In the genomic region with DNA sequence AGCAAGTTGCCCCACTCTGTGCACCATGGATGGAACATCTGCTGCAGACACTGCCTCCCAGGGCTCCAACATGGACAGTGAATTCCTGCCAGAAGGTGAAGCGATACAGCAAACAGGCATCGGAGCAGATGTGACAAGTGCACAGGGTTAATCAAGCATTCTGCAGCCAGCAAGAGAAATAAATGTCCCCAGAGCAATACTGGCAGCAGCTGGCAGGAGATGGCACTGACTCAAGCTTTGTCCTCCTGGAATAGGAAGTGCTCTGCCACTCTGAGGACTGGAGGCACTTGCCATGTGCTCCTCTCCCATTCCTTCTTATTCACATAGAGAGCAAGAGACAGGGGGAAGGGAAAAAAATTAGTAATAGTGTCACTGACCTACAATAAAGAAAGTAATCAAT, we compare ENCODE assay signal across 18 cellular contexts.
A peak's percentile ranks its signal among the peaks of the same experiment; 100 is the strongest.
DNase-seq lines count a peak whose midpoint lies in the region; ATAC-seq and TF ChIP-seq lines count a peak whose summit lies in the region.
"Had no signal": no experiment of that assay in that cellular context is flagged by ENCODE, and none has a peak within 500 bp of the region (broad histone marks: within the 10 kb centered on the region; RNA-seq: fewer than 3 reads in every experiment).

No MANE protein-coding gene starts in this region.

- no peak overlapping the region for H3K9ac ChIP-seq in IMR-90 (ENCODE audit: low read depth, low read length)

- dilution Hi-C loops in IMR-90 (cut with HindIII; ENCODE audit: low sequenced_read_pairs, unreplicated experiment): no loop called here

- DNase-seq in NCI-H748 (lab: John Stamatoyannopoulos, UW; ENCODE audit: unreplicated experiment) (peak; percentile 9), NCI-H748 treated with DMSO at 0.1 percent for 48 hours (lab: John Stamatoyannopoulos, UW) (no peak), IMR-90 (no peak), NCI-H524 treated with DMSO at 0.1 percent for 48 hours (lab: John Stamatoyannopoulos, UW) (peak; percentile 77), medulla oblongata (ENCODE audit: extremely low spot score) (peak; percentile 6), CD1c-positive myeloid dendritic cell (ENCODE audit: extremely low spot score) (no peak), H4 (ENCODE audit: low spot score) (no peak), middle frontal gyrus (ENCODE audit: extremely low spot score, low spot score) (no peak)
- DNase-seq: C1 segment of cervical spinal cord, DMS79, H7, Karpas-422, MM.1S, NCI-H2081 treated with DMSO at 0.1 percent for 48 hours, NCI-H2227 treated with DMSO at 0.1 percent for 48 hours, RPMI8226 had no signal

- H4K5ac ChIP-seq in IMR-90 (ENCODE audit: low read depth, low read length): no peak overlapping the region

- no peak for ATAC-seq in IMR-90 (ENCODE audit: low read depth)
- ATAC-seq: A549 had no signal

- no peaks in the 10 kb centered on the region for H3K27me3 ChIP-seq in IMR-90 (ENCODE audit: control insufficient read depth, insufficient read depth, low read length)
- H3K27me3 ChIP-seq: SJSA1 had no signal

- no peak for TF ChIP-seq POLR2A in IMR-90 (IDR thresholded peaks at IDR 0.05; ENCODE audit: low read depth, low read length)

- TF ChIP-seq RAD21 in IMR-90 (IDR thresholded peaks at IDR 0.05; ENCODE audit: low read length): no peak

- no peak overlapping the region for H2AK5ac ChIP-seq in IMR-90 (ENCODE audit: low read depth, low read length)

- no peak overlapping the region for H3K56ac ChIP-seq in IMR-90 (ENCODE audit: extremely low read depth, insufficient read depth, low read length)

- no peak overlapping the region for H4K8ac ChIP-seq in IMR-90 (ENCODE audit: low read depth in 2 of 2, low read length in 2 of 2)

- H3K4me1 ChIP-seq in IMR-90 (ENCODE audit: control insufficient read depth, insufficient read depth, low read length): no peaks in the 10 kb centered on the region
- H3K4me1 ChIP-seq: A549, SJSA1 had no signal

- H2BK20ac ChIP-seq in IMR-90 (ENCODE audit: low read depth, low read length): no peak overlapping the region

- POLR2A ChIA-PET in IMR-90 (lab: Charles Lee; ENCODE audit: unreplicated experiment): no interaction called here

- H3K4ac ChIP-seq in IMR-90 (ENCODE audit: low read depth, low read length): no peak overlapping the region

- no peak overlapping the region for H2BK120ac ChIP-seq in IMR-90 (ENCODE audit: low read depth, low read length)

- CTCF ChIA-PET in IMR-90 (lab: Yijun Ruan, JAX): interaction anchor here (1.2 kb wide), 1 partner anchor 116 kb away, joined by 3 read pairs; no protein-coding TSS in a partner anchor

- no peak overlapping the region for H4K91ac ChIP-seq in IMR-90 (ENCODE audit: insufficient read depth, low read depth, low read length)

- H3K14ac ChIP-seq in IMR-90 (replicated peaks; ENCODE audit: low read depth, low read length): no peak overlapping the region

- no peaks in the 10 kb centered on the region for H3K9me1 ChIP-seq in IMR-90 (ENCODE audit: insufficient read depth, low read length)

- no peak overlapping the region for H2BK5ac ChIP-seq in IMR-90 (ENCODE audit: low read depth, low read length, poor library complexity, severe bottlenecking)

- no TSS peak for BruUV-seq in IMR-90 (replicated peaks; lab: Mats Ljungman, UMichigan)

- H2BK15ac ChIP-seq in IMR-90 (ENCODE audit: low read depth, low read length): no peak overlapping the region

- H3K23ac ChIP-seq in IMR-90 (ENCODE audit: low read depth, low read length): no peak overlapping the region

- no peaks in the 10 kb centered on the region for H3K79me1 ChIP-seq in IMR-90 (ENCODE audit: low read depth in 1 of 2, low read length in 2 of 2)

- H3K27ac ChIP-seq in IMR-90 (ENCODE audit: insufficient read depth, low read length): no peak overlapping the region
- H3K27ac ChIP-seq: A549, SJSA1 had no signal

- no peak for TF ChIP-seq CTCF in IMR-90 (conservative IDR thresholded peaks at IDR 0.05; ENCODE audit: low read depth, low read length)

- 60% methylated on average over 1 of the region's 2 CpGs; no CpG with 5 or more reads in 1 of the 2 experiments for whole genome bisulfite sequencing in IMR-90 (ENCODE audit: extremely low coverage in 2 of 2, insufficient read length in 1 of 2), 2 experiments

- no peak overlapping the region for H3K18ac ChIP-seq in IMR-90 (ENCODE audit: low read depth, low read length)

- in situ Hi-C loops in IMR-90 (cut with MboI; ENCODE audit: low sequenced_read_pairs): no loop called here

- H3K4me2 ChIP-seq in IMR-90 (ENCODE audit: low read depth, low read length): no peak overlapping the region
- H3K4me2 ChIP-seq: A549 had no signal

- H3K36me3 ChIP-seq in IMR-90 (ENCODE audit: control insufficient read depth, insufficient read depth, low read length): no peaks in the 10 kb centered on the region
- H3K36me3 ChIP-seq: SJSA1 had no signal

- no peaks in the 10 kb centered on the region for H4K20me1 ChIP-seq in IMR-90 (ENCODE audit: insufficient read depth, low read length)

- no peak overlapping the region for H2AK9ac ChIP-seq in IMR-90 (replicated peaks; ENCODE audit: low read depth, low read length, poor library complexity)

- peak overlapping the region; percentile 41 for H2AFZ ChIP-seq in IMR-90 (replicated peaks; ENCODE audit: low read length, poor library complexity)

- intact Hi-C loops in IMR-90 (cut with micrococcal nuclease): no loop called here

- H3K9me3 ChIP-seq in IMR-90 (ENCODE audit: control insufficient read depth, insufficient read depth, low read length): no peaks in the 10 kb centered on the region
- H3K9me3 ChIP-seq: A549, SJSA1 had no signal

- H3K4me3 ChIP-seq in IMR-90 (ENCODE audit: insufficient read depth, low read depth, low read length): no peak overlapping the region
- H3K4me3 ChIP-seq: A549, SJSA1 had no signal

TF ChIP-seq in IMR-90, 13 proteins besides CTCF, POLR2A, EP300 and RAD21:
- TF ChIP-seq USF2 (IDR thresholded peaks at IDR 0.05; ENCODE audit: low read depth, low read length) (no peak), CEBPB (IDR thresholded peaks at IDR 0.05; ENCODE audit: low read depth, low read length) (no peak), NFE2L2 (IDR thresholded peaks at IDR 0.05; ENCODE audit: low read depth, low read length) (no peak), RCOR1 (IDR thresholded peaks at IDR 0.05; ENCODE audit: insufficient replicate concordance, low read length) (no peak), BHLHE40 (IDR thresholded peaks at IDR 0.05; ENCODE audit: low read depth, low read length) (no peak), SMC3 (IDR thresholded peaks at IDR 0.05; ENCODE audit: low read depth, low read length) (no peak), MXI1 (IDR thresholded peaks at IDR 0.05; ENCODE audit: borderline replicate concordance, low read depth, low read length) (no peak), FOS (IDR thresholded peaks at IDR 0.05; ENCODE audit: low read depth, low read length) (no peak)
- TF ChIP-seq, protein P1, sequence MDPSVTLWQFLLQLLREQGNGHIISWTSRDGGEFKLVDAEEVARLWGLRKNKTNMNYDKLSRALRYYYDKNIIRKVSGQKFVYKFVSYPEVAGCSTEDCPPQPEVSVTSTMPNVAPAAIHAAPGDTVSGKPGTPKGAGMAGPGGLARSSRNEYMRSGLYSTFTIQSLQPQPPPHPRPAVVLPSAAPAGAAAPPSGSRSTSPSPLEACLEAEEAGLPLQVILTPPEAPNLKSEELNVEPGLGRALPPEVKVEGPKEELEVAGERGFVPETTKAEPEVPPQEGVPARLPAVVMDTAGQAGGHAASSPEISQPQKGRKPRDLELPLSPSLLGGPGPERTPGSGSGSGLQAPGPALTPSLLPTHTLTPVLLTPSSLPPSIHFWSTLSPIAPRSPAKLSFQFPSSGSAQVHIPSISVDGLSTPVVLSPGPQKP (IDR thresholded peaks at IDR 0.05; ENCODE audit: borderline replicate concordance, low read depth, low read length): no peak
TF ChIP-seq in IMR-90: peak in this region for 0.

Comparison
In these comparisons a context has a peak if more than half of its experiments do, and no peak if none do; other contexts are left out.
1. DNase-seq: peak in NCI-H748 (single experiment), NCI-H524 treated with DMSO at 0.1 percent for 48 hours (single experiment) and medulla oblongata (single experiment); none in NCI-H748 treated with DMSO at 0.1 percent for 48 hours (single experiment), IMR-90 (single experiment), CD1c-positive myeloid dendritic cell (single experiment), H4 (single experiment) and middle frontal gyrus (single experiment).